Comparison of ENCODE assay signal across 18 cellular contexts in genomic region chr10:581776-582330, GRCh38.
DNase-seq lines count a peak whose midpoint lies in the region; ATAC-seq, FAIRE-seq and TF ChIP-seq lines count a peak whose summit lies in the region.
"Had no signal": no experiment of that assay in that cellular context is flagged by ENCODE, and none has a peak within 500 bp of the region (broad histone marks: within the 10 kb centered on the region; RNA-seq: fewer than 3 reads in every experiment).

No MANE protein-coding gene starts in this region.

- peaks cover 4% of the 10 kb centered on the region for H3K36me3 Mint-ChIP-seq in astrocyte (ENCODE audit: low read depth, unreplicated experiment)

- ATAC-seq in left cardiac atrium (peak; percentile 8 to 25), right cardiac atrium (no peak)
- ATAC-seq: GM12878 had no signal

- intact Hi-C loops in left cardiac atrium (cut with DNase I): no loop called here
- intact Hi-C loops in right cardiac atrium (cut with DNase I): no loop called here
- intact Hi-C loops in posterior vena cava (cut with DNase I): loop anchor here (10.0 kb wide), 2 partner anchors 113 to 223 kb away; no protein-coding TSS in a partner anchor

- no peaks in the 10 kb centered on the region for H3K9me3 Mint-ChIP-seq in astrocyte (ENCODE audit: unreplicated experiment)

- H3K4me3 Mint-ChIP-seq in astrocyte (ENCODE audit: unreplicated experiment): no peak overlapping the region

- no peak overlapping the region for H3K27ac Mint-ChIP-seq in astrocyte (ENCODE audit: unreplicated experiment)

- H3K79me2 ChIP-seq in astrocyte (ENCODE audit: insufficient read depth, low read length): peaks cover 92% of the 10 kb centered on the region

- no peak overlapping the region for H2AFZ ChIP-seq in astrocyte (ENCODE audit: low read depth, low read length)

- no peak overlapping the region for H3K9ac ChIP-seq in astrocyte (ENCODE audit: low read length)

- H3K4me1 Mint-ChIP-seq in astrocyte (ENCODE audit: low read depth, unreplicated experiment): peaks cover 29% of the 10 kb centered on the region

- H3K27me3 Mint-ChIP-seq in astrocyte (ENCODE audit: low read depth, unreplicated experiment): no peaks in the 10 kb centered on the region

- H3K27me3 ChIP-seq in right cardiac atrium (ENCODE audit: control insufficient read depth, insufficient read depth) (no peaks in the 10 kb centered on the region), astrocyte (ENCODE audit: insufficient read depth, low read length) (no peaks in the 10 kb centered on the region)

- peaks cover 84% of the 10 kb centered on the region for H4K20me1 ChIP-seq in astrocyte (ENCODE audit: insufficient read depth, low read length)

- H3K4me1 ChIP-seq in right cardiac atrium (ENCODE audit: control insufficient read depth, insufficient read depth, low read length) (peaks cover 5% of the 10 kb centered on the region), astrocyte (ENCODE audit: insufficient read depth, low read length) (peaks cover 12% of the 10 kb centered on the region)

- TF ChIP-seq CTCF in astrocyte (IDR thresholded peaks at IDR 0.05; ENCODE audit: insufficient read depth, low read depth, low read length) (no peak), GM13977 (IDR thresholded peaks at IDR 0.05; ENCODE audit: extremely low read depth, insufficient read depth, missing control alignments) (no peak)

- in situ Hi-C loops in GM13977 (cut with MboI; ENCODE audit: low pct_unique_long_range_greater_than_20kb, low sequenced_read_pairs, unreplicated experiment): no loop called here

- WGBS in right cardiac atrium: 74% methylated on average over 14 of the region's 14 CpGs

- H3K4me2 ChIP-seq in astrocyte (ENCODE audit: low read length): no peak overlapping the region

- H3K4me3 ChIP-seq in right cardiac atrium (ENCODE audit: low read length): no peak overlapping the region
- H3K4me3 ChIP-seq in astrocyte (ENCODE audit: insufficient read depth, low read depth, low read length): no peak overlapping the region
- H3K4me3 ChIP-seq: GM12878 had no signal

- H3K9me3 ChIP-seq in right cardiac atrium (ENCODE audit: control insufficient read depth, low read length) (no peaks in the 10 kb centered on the region), astrocyte (ENCODE audit: insufficient read depth, low read depth, low read length) (no peaks in the 10 kb centered on the region)

- no peaks in the 10 kb centered on the region for H3K36me3 ChIP-seq in astrocyte (ENCODE audit: insufficient read depth, low read length)

- DNase-seq in left cardiac atrium: no peak
- DNase-seq in right cardiac atrium: no peak
- no peak for DNase-seq in astrocyte (ENCODE audit: low read depth)
- DNase-seq in posterior vena cava (ENCODE audit: low spot score): peak; percentile 59
- no peak for DNase-seq in NCI-H2029 treated with DMSO at 0.1 percent for 48 hours (lab: John Stamatoyannopoulos, UW)
- DNase-seq in GM13977 (ENCODE audit: low spot score): no peak
- no peak for DNase-seq in urothelium cell line (ENCODE audit: low spot score)
- no peak for DNase-seq in NOMO-1 (lab: John Stamatoyannopoulos, UW; ENCODE audit: unreplicated experiment in 2 of 2)
- DNase-seq: DMS79 treated with DMSO at 0.1 percent for 48 hours, KBM-7, NCI-H1436 treated with DMSO at 0.1 percent for 48 hours, NCI-H2081 treated with DMSO at 0.1 percent for 48 hours, NCI-H510A treated with DMSO at 0.1 percent for 48 hours, SIG-M5 had no signal

- H3K27ac ChIP-seq in right cardiac atrium (ENCODE audit: low read length) (no peak overlapping the region), astrocyte (ENCODE audit: low read depth, low read length) (peak overlapping the region; percentile 78)

- FAIRE-seq in astrocyte (lab: Jason Lieb, UNC): no peak
- no peak for FAIRE-seq in urothelium cell line (lab: Jason Lieb, UNC)
- FAIRE-seq: G401.6, GM12878, GM18507, H1 had no signal

Comparison
In these comparisons a context has a peak if more than half of its experiments do, and no peak if none do; other contexts are left out.
1. ATAC-seq: peak in left cardiac atrium (2 of 2); none in right cardiac atrium (0 of 2).
2. intact Hi-C loops: an anchor here in posterior vena cava (10.0 kb wide); none called in left cardiac atrium and right cardiac atrium.